ENCODE assay signal across 1 cellular context in the genomic region with DNA sequence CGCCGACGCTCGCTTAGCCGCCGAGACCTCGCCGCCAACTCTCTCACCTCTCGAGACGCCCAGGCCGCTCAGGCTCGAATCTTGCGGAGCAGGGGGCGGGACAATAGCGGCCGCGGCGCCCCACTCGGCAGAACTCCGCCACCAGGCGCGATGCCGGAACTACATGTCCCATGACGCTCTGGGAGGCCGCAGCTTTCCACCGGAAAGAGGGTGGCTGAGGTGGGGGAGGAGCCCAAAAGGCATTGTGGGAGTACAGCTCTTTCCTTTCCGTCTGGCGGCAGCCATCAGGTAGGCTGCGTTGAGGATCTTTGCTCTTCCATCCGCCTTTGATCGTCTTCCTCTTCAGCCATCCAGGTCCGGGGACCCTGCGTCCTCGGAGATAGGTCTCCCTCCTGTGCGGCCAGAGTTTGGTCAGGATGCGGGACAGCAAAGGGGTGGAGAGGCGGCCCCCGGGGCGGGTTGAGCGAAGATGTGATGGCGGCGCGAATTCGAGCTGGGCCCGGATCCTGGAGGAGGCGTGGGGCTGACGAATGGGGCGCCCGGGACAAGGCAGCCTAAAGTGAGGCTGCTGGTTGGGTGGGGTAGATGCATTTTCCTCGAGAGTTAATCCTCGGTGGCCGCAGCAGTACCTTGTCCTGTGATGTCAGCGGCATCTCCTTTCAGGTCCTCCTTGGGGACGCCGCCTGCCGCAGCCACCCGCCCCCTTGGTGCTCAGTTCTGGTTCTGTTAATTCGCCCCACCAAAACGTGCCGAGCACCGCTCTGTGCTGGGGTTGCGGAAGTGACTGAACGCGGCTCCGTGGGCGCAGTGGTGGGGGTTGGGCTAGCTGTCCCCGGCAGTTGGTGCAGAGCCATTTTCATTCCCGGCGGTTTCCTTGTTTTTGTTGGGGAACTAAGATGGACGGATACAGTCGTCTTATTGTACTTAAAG.
TF ChIP-seq lines count a peak whose summit lies in the region.

A gene (minus strand): TSS at position 105 of the 930 bp plus-strand sequence. CDS start 6,086 bp downstream, outside the sequence.
A gene (plus strand): TSS at position 247 of the 930 bp plus-strand sequence. CDS start 728 bp downstream, outside the sequence.

TF ChIP-seq in A549, 52 proteins besides CTCF, POLR2A, EP300 and RAD21 (continued from another document):
- TF ChIP-seq, protein P1, sequence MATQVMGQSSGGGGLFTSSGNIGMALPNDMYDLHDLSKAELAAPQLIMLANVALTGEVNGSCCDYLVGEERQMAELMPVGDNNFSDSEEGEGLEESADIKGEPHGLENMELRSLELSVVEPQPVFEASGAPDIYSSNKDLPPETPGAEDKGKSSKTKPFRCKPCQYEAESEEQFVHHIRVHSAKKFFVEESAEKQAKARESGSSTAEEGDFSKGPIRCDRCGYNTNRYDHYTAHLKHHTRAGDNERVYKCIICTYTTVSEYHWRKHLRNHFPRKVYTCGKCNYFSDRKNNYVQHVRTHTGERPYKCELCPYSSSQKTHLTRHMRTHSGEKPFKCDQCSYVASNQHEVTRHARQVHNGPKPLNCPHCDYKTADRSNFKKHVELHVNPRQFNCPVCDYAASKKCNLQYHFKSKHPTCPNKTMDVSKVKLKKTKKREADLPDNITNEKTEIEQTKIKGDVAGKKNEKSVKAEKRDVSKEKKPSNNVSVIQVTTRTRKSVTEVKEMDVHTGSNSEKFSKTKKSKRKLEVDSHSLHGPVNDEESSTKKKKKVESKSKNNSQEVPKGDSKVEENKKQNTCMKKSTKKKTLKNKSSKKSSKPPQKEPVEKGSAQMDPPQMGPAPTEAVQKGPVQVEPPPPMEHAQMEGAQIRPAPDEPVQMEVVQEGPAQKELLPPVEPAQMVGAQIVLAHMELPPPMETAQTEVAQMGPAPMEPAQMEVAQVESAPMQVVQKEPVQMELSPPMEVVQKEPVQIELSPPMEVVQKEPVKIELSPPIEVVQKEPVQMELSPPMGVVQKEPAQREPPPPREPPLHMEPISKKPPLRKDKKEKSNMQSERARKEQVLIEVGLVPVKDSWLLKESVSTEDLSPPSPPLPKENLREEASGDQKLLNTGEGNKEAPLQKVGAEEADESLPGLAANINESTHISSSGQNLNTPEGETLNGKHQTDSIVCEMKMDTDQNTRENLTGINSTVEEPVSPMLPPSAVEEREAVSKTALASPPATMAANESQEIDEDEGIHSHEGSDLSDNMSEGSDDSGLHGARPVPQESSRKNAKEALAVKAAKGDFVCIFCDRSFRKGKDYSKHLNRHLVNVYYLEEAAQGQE (IDR thresholded peaks at IDR 0.05) = peak; percentile 14; the same call in 1 of the 2 replicates
- TF ChIP-seq RNF2 (IDR thresholded peaks at IDR 0.05; ENCODE audit: borderline replicate concordance, low read depth) (no peak), HOXB13 (CRISPR knock-in tag; IDR thresholded peaks at IDR 0.05; ENCODE audit: low read depth) (no peak), FOSB (CRISPR knock-in tag; IDR thresholded peaks at IDR 0.05) (peak; percentile 67; the same call in 1 of the 2 replicates), RFX5 (IDR thresholded peaks at IDR 0.05) (no peak), TP53 (CRISPR knock-in tag; IDR thresholded peaks at IDR 0.05) (peak; percentile 19; the same call in 1 of the 2 replicates), HOXB5 (CRISPR knock-in tag; IDR thresholded peaks at IDR 0.05) (0 out of 2 replicates have a peak, but pooled peaks have one; percentile 48), TFCP2L1 (CRISPR knock-in tag; IDR thresholded peaks at IDR 0.05) (peak; percentile 49; the same call in 1 of the 2 replicates), NFE2L2 (conservative IDR thresholded peaks at IDR 0.05; ENCODE audit: low read length) (no peak), HOXA7 (CRISPR knock-in tag; IDR thresholded peaks at IDR 0.05) (peak; percentile 77; the same call in 1 of the 2 replicates), JUNB (IDR thresholded peaks at IDR 0.05) (no peak), ESRRA (IDR thresholded peaks at IDR 0.05; ENCODE audit: borderline replicate concordance, low read length) (no peak), PHF8 (IDR thresholded peaks at IDR 0.05; ENCODE audit: borderline replicate concordance, low read depth) (peak; percentile 97), ZSCAN20 (CRISPR knock-in tag; IDR thresholded peaks at IDR 0.05) (no peak), EHF (CRISPR knock-in tag; IDR thresholded peaks at IDR 0.05) (0 out of 2 replicates have a peak, but pooled peaks have one; percentile 46), JUN (IDR thresholded peaks at IDR 0.05) (peak; percentile 92 to 99), MAZ (IDR thresholded peaks at IDR 0.05; ENCODE audit: borderline replicate concordance, low read depth, low read length) (no peak), FOXS1 (CRISPR knock-in tag; IDR thresholded peaks at IDR 0.05) (peak; percentile 57; the same call in 1 of the 2 replicates), NR3C1 (IDR thresholded peaks at IDR 0.05) (no peak)
- TF ChIP-seq, protein P2, sequence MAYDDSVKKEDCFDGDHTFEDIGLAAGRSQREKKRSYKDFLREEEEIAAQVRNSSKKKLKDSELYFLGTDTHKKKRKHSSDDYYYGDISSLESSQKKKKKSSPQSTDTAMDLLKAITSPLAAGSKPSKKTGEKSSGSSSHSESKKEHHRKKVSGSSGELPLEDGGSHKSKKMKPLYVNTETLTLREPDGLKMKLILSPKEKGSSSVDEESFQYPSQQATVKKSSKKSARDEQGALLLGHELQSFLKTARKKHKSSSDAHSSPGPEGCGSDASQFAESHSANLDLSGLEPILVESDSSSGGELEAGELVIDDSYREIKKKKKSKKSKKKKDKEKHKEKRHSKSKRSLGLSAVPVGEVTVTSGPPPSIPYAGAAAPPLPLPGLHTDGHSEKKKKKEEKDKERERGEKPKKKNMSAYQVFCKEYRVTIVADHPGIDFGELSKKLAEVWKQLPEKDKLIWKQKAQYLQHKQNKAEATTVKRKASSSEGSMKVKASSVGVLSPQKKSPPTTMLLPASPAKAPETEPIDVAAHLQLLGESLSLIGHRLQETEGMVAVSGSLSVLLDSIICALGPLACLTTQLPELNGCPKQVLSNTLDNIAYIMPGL (CRISPR knock-in tag; IDR thresholded peaks at IDR 0.05; ENCODE audit: borderline replicate concordance) = peak; percentile 22; the same call in 1 of the 2 replicates
- TF ChIP-seq, protein P3, sequence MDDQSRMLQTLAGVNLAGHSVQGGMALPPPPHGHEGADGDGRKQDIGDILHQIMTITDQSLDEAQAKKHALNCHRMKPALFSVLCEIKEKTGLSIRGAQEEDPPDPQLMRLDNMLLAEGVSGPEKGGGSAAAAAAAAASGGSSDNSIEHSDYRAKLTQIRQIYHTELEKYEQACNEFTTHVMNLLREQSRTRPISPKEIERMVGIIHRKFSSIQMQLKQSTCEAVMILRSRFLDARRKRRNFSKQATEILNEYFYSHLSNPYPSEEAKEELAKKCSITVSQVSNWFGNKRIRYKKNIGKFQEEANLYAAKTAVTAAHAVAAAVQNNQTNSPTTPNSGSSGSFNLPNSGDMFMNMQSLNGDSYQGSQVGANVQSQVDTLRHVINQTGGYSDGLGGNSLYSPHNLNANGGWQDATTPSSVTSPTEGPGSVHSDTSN (IDR thresholded peaks at IDR 0.05) = 0 out of 2 replicates have a peak, but pooled peaks have one; percentile 43
- TF ChIP-seq, protein P4, sequence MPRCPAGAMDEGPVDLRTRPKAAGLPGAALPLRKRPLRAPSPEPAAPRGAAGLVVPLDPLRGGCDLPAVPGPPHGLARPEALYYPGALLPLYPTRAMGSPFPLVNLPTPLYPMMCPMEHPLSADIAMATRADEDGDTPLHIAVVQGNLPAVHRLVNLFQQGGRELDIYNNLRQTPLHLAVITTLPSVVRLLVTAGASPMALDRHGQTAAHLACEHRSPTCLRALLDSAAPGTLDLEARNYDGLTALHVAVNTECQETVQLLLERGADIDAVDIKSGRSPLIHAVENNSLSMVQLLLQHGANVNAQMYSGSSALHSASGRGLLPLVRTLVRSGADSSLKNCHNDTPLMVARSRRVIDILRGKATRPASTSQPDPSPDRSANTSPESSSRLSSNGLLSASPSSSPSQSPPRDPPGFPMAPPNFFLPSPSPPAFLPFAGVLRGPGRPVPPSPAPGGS (IDR thresholded peaks at IDR 0.05) = peak; percentile 97
- TF ChIP-seq, protein P5, sequence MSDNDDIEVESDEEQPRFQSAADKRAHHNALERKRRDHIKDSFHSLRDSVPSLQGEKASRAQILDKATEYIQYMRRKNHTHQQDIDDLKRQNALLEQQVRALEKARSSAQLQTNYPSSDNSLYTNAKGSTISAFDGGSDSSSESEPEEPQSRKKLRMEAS (IDR thresholded peaks at IDR 0.05) = peak; percentile 97
